8 cellular contexts compared by ENCODE assay signal in the genomic region with DNA sequence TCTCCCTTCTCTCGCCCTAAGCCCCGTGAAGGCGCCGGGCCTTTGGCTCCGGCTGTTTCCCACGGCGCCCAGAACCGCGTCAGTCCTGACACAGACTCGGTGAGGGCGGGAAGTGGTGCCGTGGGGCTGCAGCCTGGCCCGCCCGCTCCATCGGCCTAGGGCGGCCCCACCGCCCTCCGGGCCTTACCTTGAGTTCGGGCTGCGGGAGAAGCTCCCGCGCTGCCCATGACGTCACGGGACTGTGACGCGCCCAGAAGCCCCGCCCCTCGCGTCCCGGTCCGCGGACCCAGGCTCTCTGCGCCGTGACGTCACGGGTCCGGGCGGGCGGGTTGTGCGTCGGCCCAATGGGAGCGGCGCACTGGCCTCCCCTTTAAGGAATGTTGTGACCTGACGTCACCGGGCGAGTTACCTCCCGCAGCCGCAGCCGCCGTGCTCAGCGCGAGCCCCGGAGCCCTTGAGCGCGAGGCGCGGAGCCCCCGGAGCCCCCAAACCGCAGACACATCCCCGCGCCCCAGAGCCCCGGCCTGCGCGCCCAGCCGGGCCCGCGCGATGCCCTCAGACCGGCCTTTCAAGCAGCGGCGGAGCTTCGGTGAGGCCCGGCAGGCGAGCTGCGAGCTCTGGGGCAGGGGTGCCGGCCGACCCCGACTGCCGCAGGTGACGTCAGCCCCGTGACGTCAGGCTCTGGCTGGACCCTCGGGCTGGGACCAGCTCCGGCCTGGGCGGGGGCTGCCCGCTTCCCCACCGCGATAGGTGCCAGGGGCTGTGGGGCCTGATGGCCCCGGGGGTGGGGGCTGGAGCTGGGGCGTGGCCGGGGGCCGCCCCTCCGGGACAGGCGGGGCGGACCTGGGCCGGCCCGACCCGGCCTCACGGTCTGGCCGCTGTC. TPM values are rescaled to one million over a fixed set of nuclear protein-coding genes. Genes with fewer than 3 reads are reported as not detected.
A peak's percentile ranks its signal among the peaks of the same experiment; 100 is the strongest.
DNase-seq lines count a peak whose midpoint lies in the region; ATAC-seq lines count a peak whose summit lies in the region.

Gene MAP1LC3A, plus strand, starts transcription at position 399 of the 883 bp plus-strand sequence. Its CDS starts 151 bp downstream, at position 550.

- no peaks in the 10 kb centered on the region for H3K9me3 Mint-ChIP-seq in activated CD4-positive, alpha-beta memory T cell treated with anti-CD3 and anti-CD28 coated beads for 36 hours

- no peaks in the 10 kb centered on the region for H3K27me3 Mint-ChIP-seq in activated CD4-positive, alpha-beta memory T cell treated with anti-CD3 and anti-CD28 coated beads for 36 hours

- no peaks in the 10 kb centered on the region for H3K27me3 ChIP-seq in ACC112 (ENCODE audit: insufficient read depth, low read length)

- H3K4me1 Mint-ChIP-seq in activated CD4-positive, alpha-beta memory T cell treated with anti-CD3 and anti-CD28 coated beads for 36 hours (ENCODE audit: low read depth), result peaks cover 16% of the 10 kb centered on the region

- H3K27ac ChIP-seq in ACC112 (ENCODE audit: low read depth, low read length), result peak within 1 kb of the TSS; percentile 33; the same call in 1 of the 2 replicates

- no peaks in the 10 kb centered on the region for H3K79me2 ChIP-seq in ACC112 (ENCODE audit: control insufficient read depth, insufficient read depth, low read length, unreplicated experiment)

- peaks cover 1% of the 10 kb centered on the region for H3K36me3 Mint-ChIP-seq in activated CD4-positive, alpha-beta memory T cell treated with anti-CD3 and anti-CD28 coated beads for 36 hours

- CTCF ChIA-PET in activated CD4-positive, alpha-beta memory T cell treated with anti-CD3 and anti-CD28 coated beads for 36 hours (lab: Charles Lee), result interaction anchor here (0.5 to 2.0 kb wide), 5 partner anchors 19 to 310 kb away, joined by 3 to 12 read pairs (median 8); no protein-coding TSS in a partner anchor

- DNase-seq in GM19238 (ENCODE audit: insufficient read length, low spot score), result peak; percentile 87
- peak; percentile 84 for DNase-seq in NCI-H1092 treated with DMSO at 0.1 percent for 48 hours (lab: John Stamatoyannopoulos, UW)
- DNase-seq in activated CD4-positive, alpha-beta memory T cell treated with anti-CD3 and anti-CD28 coated beads for 36 hours, result peak; percentile 95
- peak; percentile 97 for DNase-seq in dermis blood vessel endothelial cell
- DNase-seq in left lobe of liver (ENCODE audit: low spot score), result peak; percentile 95
- DNase-seq in stimulated activated CD4-positive, alpha-beta T cell treated with anti-CD3 and anti-CD28 coated beads, Interleukin-1b, Interleukin-23, amount 100 ng/mL, for 24 hours (ENCODE audit: low read depth in 4 of 4, low spot score in 1 of 4), result peak; percentile 81 to 86 (median 85)
- DNase-seq in NCI-H1417 treated with DMSO at 0.1 percent for 48 hours (lab: John Stamatoyannopoulos, UW), result no peak

- peak within 1 kb of the TSS; percentile 80 for H3K27ac Mint-ChIP-seq in activated CD4-positive, alpha-beta memory T cell treated with anti-CD3 and anti-CD28 coated beads for 36 hours

- peak within 1 kb of the TSS; percentile 66 for H2AFZ ChIP-seq in ACC112 (ENCODE audit: low read length, unreplicated experiment)

- intact Hi-C loops in activated CD4-positive, alpha-beta memory T cell treated with anti-CD3 and anti-CD28 coated beads for 36 hours (cut with micrococcal nuclease), result loop anchor here (1.0 to 2.0 kb wide), 2 partner anchors 22 to 146 kb away; partner anchors contain the start of gene TP53INP2

- peak within 1 kb of the TSS; percentile 77 for H3K4me3 ChIP-seq in ACC112 (ENCODE audit: low read depth, low read length)

- POLR2A ChIA-PET in activated CD4-positive, alpha-beta memory T cell treated with anti-CD3 and anti-CD28 coated beads for 36 hours (lab: Charles Lee), result interaction anchor here (1.0 to 1.8 kb wide), 4 partner anchors 14 to 256 kb away, joined by 3 to 6 read pairs (median 4); partner anchors contain the start of genes AHCY, DYNLRB1 and PIGU

- H3K4me1 ChIP-seq in ACC112 (ENCODE audit: control insufficient read depth, insufficient read depth, low read length, unreplicated experiment), result peaks cover 5% of the 10 kb centered on the region

- H3K4me3 Mint-ChIP-seq in activated CD4-positive, alpha-beta memory T cell treated with anti-CD3 and anti-CD28 coated beads for 36 hours, result peak within 1 kb of the TSS; percentile 83

- no peaks in the 10 kb centered on the region for H3K36me3 ChIP-seq in ACC112 (ENCODE audit: insufficient read depth, low read length)

- ATAC-seq in left lobe of liver, result peak; percentile 80

RNA-seq across cellular contexts. Expression of gene MAP1LC3A, which starts in this region (rescaled TPM):
- 1 to 10 TPM; 4.6 to 5.6 TPM for total RNA-seq in activated CD4-positive, alpha-beta memory T cell treated with anti-CD3 and anti-CD28 coated beads for 36 hours
- 20.9 and 45.8 TPM in 2 replicates for total RNA-seq in dermis blood vessel endothelial cell
- total RNA-seq in left lobe of liver, result 24.2 TPM
